ENCODE assay signal across 35 cellular contexts in genomic region chr12:50440288-50440687, GRCh38. TPM values are rescaled to one million over a fixed set of nuclear protein-coding genes. Genes with fewer than 3 reads are reported as not detected.
"Had no signal": no experiment of that assay in that cellular context is flagged by ENCODE, and none has a peak within 500 bp of the region (broad histone marks: within the 10 kb centered on the region; RNA-seq: fewer than 3 reads in every experiment).

No MANE protein-coding gene starts in this region.

- DNase-seq: activated CD4-positive, alpha-beta T cell treated with anti-CD3 and anti-CD28 coated beads for 1 hour; activated CD4-positive, alpha-beta T cell treated with anti-CD3 and anti-CD28 coated beads, Interleukin-2, amount 50 U/mL, for 4 hours; activated naive CD4-positive, alpha-beta T cell; adrenal gland; dorsolateral prefrontal cortex; effector memory CD4-positive, alpha-beta T cell; left cardiac atrium; left ventricle myocardium superior; mammary epithelial cell; naive thymus-derived CD4-positive, alpha-beta T cell; ovary; right lobe of liver; stimulated activated CD4-positive, alpha-beta T cell treated with anti-CD3 and anti-CD28 coated beads, Interleukin-12 subunit alpha, Interleukin-12 subunit beta, amount 100 ng/mL, for 4 hours; stimulated activated CD4-positive, alpha-beta T cell treated with anti-CD3 and anti-CD28 coated beads, Interleukin-4, amount 100 ng/mL, for 1 hour; SW 1271; T-helper 2 cell; trophoblast cell; uterus had no signal

- H3K4me1 ChIP-seq: ascending aorta, gastroesophageal sphincter, right lobe of liver, uterus had no signal

- H3K9me3 ChIP-seq: adrenal gland, ascending aorta, gastroesophageal sphincter, ovary, right lobe of liver, thoracic aorta, uterus had no signal

- H3K9me3 Mint-ChIP-seq: activated naive CD4-positive, alpha-beta T cell treated with anti-CD3 and anti-CD28 coated beads, Interleukin-2, amount 50 U/mL, for 72 hours; mesothelial cell of epicardium; naive thymus-derived CD4-positive, alpha-beta T cell; stimulated activated naive CD8-positive, alpha-beta T cell treated with anti-CD3 and anti-CD28 coated beads, Interleukin-15, Interleukin-2, amounts not matched to agents 100 ng/mL and 50 ng/mL, for 24 hours; WTC11 had no signal

- H3K4me3 ChIP-seq: adrenal gland, ascending aorta, cardiac muscle cell, coronary artery, dorsolateral prefrontal cortex, gastroesophageal sphincter, hepatocyte, ovary, right lobe of liver, thoracic aorta, uterus had no signal

- H3K4me1 Mint-ChIP-seq: brain, mesothelial cell of epicardium, WTC11 had no signal

- ATAC-seq: activated naive CD4-positive, alpha-beta T cell treated with anti-CD3 and anti-CD28 coated beads, Interleukin-2, amount 50 U/mL, for 72 hours; gastroesophageal sphincter; left cardiac atrium; left ventricle myocardium superior; naive thymus-derived CD4-positive, alpha-beta T cell; right lobe of liver; WTC11 had no signal

- H3K27ac Mint-ChIP-seq: brain; mesothelial cell of epicardium; naive thymus-derived CD4-positive, alpha-beta T cell; progenitor cell of endocrine pancreas; stimulated activated naive CD8-positive, alpha-beta T cell treated with anti-CD3 and anti-CD28 coated beads, Interleukin-15, Interleukin-2, amounts not matched to agents 100 ng/mL and 50 ng/mL, for 24 hours; WTC11 had no signal

- H3K36me3 ChIP-seq: ovary, uterus had no signal

- H3K27me3 Mint-ChIP-seq: brain; naive thymus-derived CD4-positive, alpha-beta T cell; progenitor cell of endocrine pancreas; stimulated activated naive CD8-positive, alpha-beta T cell treated with anti-CD3 and anti-CD28 coated beads, Interleukin-15, Interleukin-2, amounts not matched to agents 100 ng/mL and 50 ng/mL, for 24 hours had no signal

- H3K27me3 ChIP-seq: adrenal gland, ascending aorta, cardiac muscle cell, dorsolateral prefrontal cortex, gastroesophageal sphincter, hepatocyte, ovary, right lobe of liver, uterus had no signal

- H3K27ac ChIP-seq: adrenal gland, ascending aorta, cardiac muscle cell, coronary artery, dorsolateral prefrontal cortex, gastroesophageal sphincter, hepatocyte, ovary, right lobe of liver, thoracic aorta, uterus had no signal

- FAIRE-seq: keratinocyte had no signal

- H3K4me3 Mint-ChIP-seq: brain; mesothelial cell of epicardium; naive thymus-derived CD4-positive, alpha-beta T cell; stimulated activated naive CD8-positive, alpha-beta T cell treated with anti-CD3 and anti-CD28 coated beads, Interleukin-15, Interleukin-2, amounts not matched to agents 100 ng/mL and 50 ng/mL, for 24 hours; WTC11 had no signal

RNA-seq across cellular contexts. Expression of gene FAM186A, which starts 43.9 kb away (rescaled TPM):
- total RNA-seq: adrenal gland; ascending aorta; cardiac muscle cell; cerebellum; dorsolateral prefrontal cortex; gastroesophageal sphincter; hepatocyte; left cardiac atrium; left ventricle myocardium superior; mammary epithelial cell; mesothelial cell of epicardium; naive thymus-derived CD4-positive, alpha-beta T cell; ovary; progenitor cell of endocrine pancreas; renal cortical epithelial cell; right lobe of liver; skeletal muscle tissue; subcutaneous adipose tissue; thoracic aorta; uterus; WTC11 had no signal
